8 cellular contexts compared by ENCODE assay signal in genomic region chr1:220218397-220219135, GRCh38. TPM values are rescaled to one million over a fixed set of nuclear protein-coding genes. Genes with fewer than 3 reads are reported as not detected.
DNase-seq lines count a peak whose midpoint lies in the region; ATAC-seq, FAIRE-seq and TF ChIP-seq lines count a peak whose summit lies in the region.
"Not testable (repeated sequence)": the region's sequence is repeated elsewhere in the genome, so short reads cannot be mapped to it uniquely, and the experiment has no call there.

No MANE protein-coding gene starts in this region.

- not testable (repeated sequence) for H3K9me2 ChIP-seq in SU-DHL-6 (replicated peaks; ENCODE audit: insufficient read depth, low read length)

- TF ChIP-seq POLR2A in GM12892 (IDR thresholded peaks at IDR 0.05; ENCODE audit: low read depth, low read length); prostate gland (IDR thresholded peaks at IDR 0.05): not testable (repeated sequence)

- H3K9ac ChIP-seq in SU-DHL-6 (ENCODE audit: low read length), result peak overlapping the region; percentile 39

- not testable (repeated sequence) for H2AFZ ChIP-seq in SU-DHL-6 (ENCODE audit: low read depth, low read length, severe bottlenecking)

- intact Hi-C loops in left ventricle myocardium superior (cut with micrococcal nuclease); prostate gland (cut with DNase I): not testable (repeated sequence)

- H3K79me2 ChIP-seq in SU-DHL-6 (ENCODE audit: insufficient read depth, low read length), result peaks cover 73% of the 10 kb centered on the region

- not testable (repeated sequence) for H3K9me3 ChIP-seq in SU-DHL-6 (ENCODE audit: insufficient read depth, low read length); prostate gland

- not testable (repeated sequence) for DNase-seq in GM12892 (ENCODE audit: insufficient read length)
- DNase-seq in NCI-H1436 (lab: John Stamatoyannopoulos, UW), result peak; percentile 79
- peak; percentile 66 for DNase-seq in astrocyte of the cerebellum (ENCODE audit: low read depth)
- DNase-seq in left ventricle myocardium superior, result peak; percentile 51
- DNase-seq in prostate gland (ENCODE audit: low spot score), result peak; percentile 61

- H3K36me3 ChIP-seq in SU-DHL-6 (ENCODE audit: low read length); prostate gland: not testable (repeated sequence)

- peak overlapping the region; percentile 75 for H3K4me2 ChIP-seq in SU-DHL-6 (ENCODE audit: low read depth, low read length, poor library complexity, severe bottlenecking)

- H3K27ac ChIP-seq in 22Rv1, prostate gland: not testable (repeated sequence)
- peak overlapping the region; percentile 94 for H3K27ac ChIP-seq in SU-DHL-6 (ENCODE audit: low read depth, low read length)

- H4K20me1 ChIP-seq in SU-DHL-6 (ENCODE audit: low read depth, low read length), result not testable (repeated sequence)

- WGBS in prostate gland, result 53% methylated on average over 6 of the region's 6 CpGs

- H3K4me1 ChIP-seq in prostate gland (replicated peaks), result not testable (repeated sequence)

- in situ Hi-C loops in astrocyte of the cerebellum (cut with HindIII; ENCODE audit: low sequenced_read_pairs), result not testable (repeated sequence)

- peaks cover 51% of the 10 kb centered on the region for H3F3A ChIP-seq in SU-DHL-6 (ENCODE audit: insufficient read depth)

- TF ChIP-seq CTCF in 22Rv1 (IDR thresholded peaks at IDR 0.05) (peak; percentile 85), SU-DHL-6 (IDR thresholded peaks at IDR 0.05; ENCODE audit: insufficient read depth, low read length, poor library complexity, severe bottlenecking) (peak; percentile 44), astrocyte of the cerebellum (IDR thresholded peaks at IDR 0.05; ENCODE audit: low read depth, low read length, missing control alignments) (peak; percentile 68), prostate gland (IDR thresholded peaks at IDR 0.05) (peak; percentile 15 to 51 (median 46))

- H3K4me3 ChIP-seq in SU-DHL-6 (ENCODE audit: insufficient read depth, low read length, poor library complexity, severe bottlenecking); astrocyte of the cerebellum (ENCODE audit: low read depth, low read length); prostate gland: not testable (repeated sequence)

- ATAC-seq in HG02885 (IDR thresholded peaks at IDR 0.05; ENCODE audit: poor library complexity, unreplicated experiment) (peak; percentile 45), left ventricle myocardium superior (peak; percentile 85)

- FAIRE-seq in GM12892 (lab: Jason Lieb, UNC), result peak; percentile 92

- not testable (repeated sequence) for H3K27me3 ChIP-seq in SU-DHL-6 (ENCODE audit: low read length); prostate gland (replicated peaks; ENCODE audit: insufficient read depth)

RNA-seq across cellular contexts. Expression of gene RAB3GAP2, which starts 53.7 kb away (rescaled TPM):
- polyA plus RNA-seq in GM12892 (2012; ENCODE audit: missing spikeins), result 34.9 TPM
- 25.9 TPM for total RNA-seq in left ventricle myocardium superior
- total RNA-seq in prostate gland, result 10 to 100 TPM; 17.6 to 20.7 TPM
